Comparison of ENCODE assay signal across 8 cellular contexts in genomic region chr2:43228782-43229659, GRCh38. TPM values are rescaled to one million over a fixed set of nuclear protein-coding genes. Genes with fewer than 3 reads are reported as not detected.
DNase-seq lines count a peak whose midpoint lies in the region; ATAC-seq and TF ChIP-seq lines count a peak whose summit lies in the region.

No MANE protein-coding gene starts in this region.

- TF ChIP-seq CTCF in Caco-2 (IDR thresholded peaks at IDR 0.05; ENCODE audit: insufficient read depth in 1 of 2, low read depth in 1 of 2, low read length in 1 of 2, severe bottlenecking in 1 of 2, unreplicated experiment in 1 of 2) (no peak), OCI-LY7 (conservative IDR thresholded peaks at IDR 0.05; ENCODE audit: low read length) (no peak), parathyroid adenoma (IDR thresholded peaks at IDR 0.05) (no peak)

- H3K27ac Mint-ChIP-seq in Caco-2 (ENCODE audit: unreplicated experiment) = peak overlapping the region; percentile 19

- CTCF ChIA-PET in Caco-2 (lab: Charles Lee) (interaction anchor here (0.6 to 4.8 kb wide), 12 partner anchors 67 to 644 kb away, joined by 3 to 39 read pairs (median 3); no protein-coding TSS in a partner anchor), OCI-LY7 (lab: Charles Lee; ENCODE audit: unreplicated experiment) (interaction anchor here (0.7 to 5.5 kb wide), 11 partner anchors 9 to 294 kb away, joined by 3 to 30 read pairs (median 6); no protein-coding TSS in a partner anchor)

- H3K4me3 ChIP-seq in Caco-2 (ENCODE audit: low read depth, low read length) (no peak overlapping the region), OCI-LY7 (ENCODE audit: low read depth, low read length, poor library complexity, severe bottlenecking) (no peak overlapping the region), duodenal mucosa (ENCODE audit: low read depth in 1 of 2, low read length in 2 of 2) (peak overlapping the region in 1 of 2 donors; percentile 3), parathyroid adenoma (ENCODE audit: low read depth, low read length) (no peak overlapping the region), H7 (ENCODE audit: insufficient read depth, low read depth, low read length) (no peak overlapping the region)

- no peaks in the 10 kb centered on the region for H4K20me1 ChIP-seq in OCI-LY7 (ENCODE audit: insufficient read depth, low read length)

- no peak for ATAC-seq in HG03432 (IDR thresholded peaks at IDR 0.05; ENCODE audit: unreplicated experiment)

- H2AFZ ChIP-seq in OCI-LY7 (ENCODE audit: low read length) (no peak overlapping the region), parathyroid adenoma (no peak overlapping the region)

- H3K27me3 ChIP-seq in Caco-2 (replicated peaks; ENCODE audit: control insufficient read depth, insufficient read depth, low read length) (no peaks in the 10 kb centered on the region), duodenal mucosa (ENCODE audit: control insufficient read depth in 1 of 2, insufficient read depth in 2 of 2, low read length in 2 of 2) (no peaks in the 10 kb centered on the region), parathyroid adenoma (ENCODE audit: control insufficient read depth, insufficient read depth, low read length) (no peaks in the 10 kb centered on the region), H7 (ENCODE audit: control insufficient read depth, insufficient read depth, low read length) (no peaks in the 10 kb centered on the region)

- H3K4me1 Mint-ChIP-seq in Caco-2 (ENCODE audit: low read depth, unreplicated experiment) = peaks cover 22% of the 10 kb centered on the region

- H3K9ac ChIP-seq in duodenal mucosa (ENCODE audit: low read depth in 1 of 2, low read length in 2 of 2) = peak overlapping the region; percentile 39 to 87
- H3K9ac ChIP-seq in parathyroid adenoma = no peak overlapping the region

- H3K27ac ChIP-seq in OCI-LY7 (ENCODE audit: low read depth, low read length, poor library complexity, severe bottlenecking) = peak overlapping the region; percentile 84
- H3K27ac ChIP-seq in duodenal mucosa (ENCODE audit: low read depth, low read length) = no peak overlapping the region
- peak overlapping the region; percentile 84 for H3K27ac ChIP-seq in parathyroid adenoma

- peaks cover 69% of the 10 kb centered on the region for H3K36me3 Mint-ChIP-seq in Caco-2 (ENCODE audit: insufficient read depth, unreplicated experiment)

- H3K4me2 ChIP-seq in OCI-LY7 (ENCODE audit: low read length) (peak overlapping the region; percentile 81), parathyroid adenoma (ENCODE audit: low read length) (no peak overlapping the region)

- DNase-seq in Caco-2 = no peak
- DNase-seq in OCI-LY7 (ENCODE audit: low spot score) = no peak
- no peak for DNase-seq in MV-4-11 (lab: John Stamatoyannopoulos, UW)
- DNase-seq in dermis blood vessel endothelial cell = no peak
- no peak for DNase-seq in H7

- H3K4me1 ChIP-seq in Caco-2 = peaks cover 38% of the 10 kb centered on the region
- peaks cover 67% of the 10 kb centered on the region for H3K4me1 ChIP-seq in OCI-LY7 (ENCODE audit: insufficient read depth, low read length, poor library complexity, severe bottlenecking)
- H3K4me1 ChIP-seq in duodenal mucosa (ENCODE audit: control insufficient read depth in 1 of 2, insufficient read depth in 2 of 2, low read length in 2 of 2) = peaks cover 19 to 26% of the 10 kb centered on the region in 2 donors
- peaks cover 5% of the 10 kb centered on the region for H3K4me1 ChIP-seq in parathyroid adenoma

- BruUV-seq in Caco-2 (replicated peaks; lab: Mats Ljungman, UMichigan) = no TSS peak
- BruUV-seq in OCI-LY7 (replicated peaks; lab: Mats Ljungman, UMichigan) = no TSS peak

- POLR2A ChIA-PET in Caco-2 (lab: Charles Lee) = interaction anchor here (1.0 kb wide), 1 partner anchor 35 kb away, joined by 5 read pairs; no protein-coding TSS in a partner anchor
- POLR2A ChIA-PET in OCI-LY7 (lab: Charles Lee) = interaction anchor here (0.5 to 3.6 kb wide), 14 partner anchors 8 to 299 kb away, joined by 3 to 50 read pairs (median 4); no protein-coding TSS in a partner anchor

- H3K9me3 ChIP-seq in Caco-2 = no peaks in the 10 kb centered on the region
- no peaks in the 10 kb centered on the region for H3K9me3 ChIP-seq in OCI-LY7 (ENCODE audit: low read length)
- no peaks in the 10 kb centered on the region for H3K9me3 ChIP-seq in duodenal mucosa (ENCODE audit: control insufficient read depth in 1 of 2, low read length in 2 of 2)
- H3K9me3 ChIP-seq in parathyroid adenoma (ENCODE audit: control insufficient read depth, low read length) = no peaks in the 10 kb centered on the region

- no peaks in the 10 kb centered on the region for H3K27me3 Mint-ChIP-seq in Caco-2 (ENCODE audit: insufficient read depth, unreplicated experiment)

- peaks cover 21% of the 10 kb centered on the region for H3K79me2 ChIP-seq in OCI-LY7 (ENCODE audit: insufficient read depth, low read depth, low read length)
- H3K79me2 ChIP-seq in parathyroid adenoma = no peaks in the 10 kb centered on the region

- H3K36me3 ChIP-seq in Caco-2 (ENCODE audit: control insufficient read depth, insufficient read depth, low read length) (peaks cover 13% of the 10 kb centered on the region), OCI-LY7 (ENCODE audit: insufficient read depth, low read length) (peaks cover 22% of the 10 kb centered on the region), duodenal mucosa (ENCODE audit: control insufficient read depth in 1 of 2, insufficient read depth in 2 of 2, low read length in 2 of 2) (peaks cover 10 to 25% of the 10 kb centered on the region in 2 donors), parathyroid adenoma (ENCODE audit: control insufficient read depth, insufficient read depth, low read length) (no peaks in the 10 kb centered on the region), H7 (replicated peaks; ENCODE audit: control insufficient read depth, insufficient read depth, low read length) (peaks cover 2% of the 10 kb centered on the region; the same call in 1 of the 2 replicates)

- H3K9me2 ChIP-seq in OCI-LY7 (ENCODE audit: insufficient read depth, low read length) = no peaks in the 10 kb centered on the region

- intact Hi-C loops in Caco-2 (cut with micrococcal nuclease; ENCODE audit: unreplicated experiment) (loop anchor here (1.0 to 5.0 kb wide), 7 partner anchors 98 to 417 kb away; no protein-coding TSS in a partner anchor), OCI-LY7 (cut with micrococcal nuclease; ENCODE audit: unreplicated experiment) (loop anchor here (1.0 to 5.0 kb wide), 4 partner anchors 98 to 402 kb away; no protein-coding TSS in a partner anchor)

- H3K4me3 Mint-ChIP-seq in Caco-2 (ENCODE audit: unreplicated experiment) = no peak overlapping the region

- no peaks in the 10 kb centered on the region for H3K9me3 Mint-ChIP-seq in Caco-2 (ENCODE audit: unreplicated experiment)

RNA-seq across cellular contexts. Expression of gene ZFP36L2, which starts 2.6 kb away (rescaled TPM):
- total RNA-seq in Caco-2 (2022) (225 and 237 TPM in 2 replicates), OCI-LY7 (2022) (37.2 and 43.8 TPM in 2 replicates), dermis blood vessel endothelial cell (13.1 and 30.7 TPM in 2 replicates)
- total RNA-seq in OCI-LY7 (2014; rRNA removed; shearing (Covaris generic)) = 6.8 and 7.0 TPM in 2 replicates
- 9.5 and 12.0 TPM in 2 replicates for total RNA-seq in H7 (2014; rRNA removed; shearing (Covaris generic))
